ENCODE assay signal across 1 cellular context in the genomic region with DNA sequence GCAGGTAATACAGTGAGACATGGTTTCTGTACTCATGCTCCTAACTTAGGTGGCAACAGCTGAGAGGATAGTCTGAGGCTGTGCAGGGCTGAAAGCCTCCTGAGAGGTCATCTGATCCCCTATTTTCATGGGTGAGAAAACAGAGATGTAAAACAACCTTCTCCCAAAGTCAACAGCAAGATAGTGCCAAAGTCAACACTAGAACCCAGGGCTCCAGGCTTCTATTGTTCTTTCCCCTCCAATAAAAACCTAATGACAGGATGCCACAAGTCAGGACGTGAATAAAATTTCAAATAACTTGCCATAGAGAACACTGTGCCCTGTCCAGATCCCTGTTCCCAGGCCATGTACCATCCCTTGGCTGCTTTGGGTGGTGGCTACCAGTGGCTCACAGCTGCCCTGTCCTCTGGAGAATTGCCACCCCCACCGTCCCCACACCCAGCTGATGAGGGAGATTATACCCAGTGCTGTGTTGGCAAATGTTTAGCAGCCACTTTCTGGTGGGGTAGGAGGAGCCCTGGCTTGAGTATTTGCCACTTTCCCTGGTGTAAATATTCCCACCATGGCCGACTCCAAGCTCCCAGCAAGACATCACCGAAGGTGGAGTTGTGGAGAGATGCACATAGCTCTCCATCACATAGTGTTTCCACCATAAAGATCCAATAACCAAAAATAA.
TF ChIP-seq lines count a peak whose summit lies in the region.

No MANE protein-coding gene starts in this region.

TF ChIP-seq in HEK293, 187 proteins besides CTCF, POLR2A, EP300 and RAD21 (continued from another document):
- TF ChIP-seq ZNF121 (tag by site-specific recombination; IDR thresholded peaks at IDR 0.05) (0 out of 2 replicates have a peak, but pooled peaks have one; percentile 40), ZNF621 (tag by site-specific recombination; IDR thresholded peaks at IDR 0.05) (no peak), TCF7L2 (IDR thresholded peaks at IDR 0.05; ENCODE audit: borderline replicate concordance, low read depth, low read length) (peak; percentile 49; the same call in 1 of the 2 replicates), BCL11A (tag by site-specific recombination; IDR thresholded peaks at IDR 0.05; ENCODE audit: low read depth) (peak; percentile 98), ZNF501 (tag by site-specific recombination; IDR thresholded peaks at IDR 0.05) (peak; percentile 70), ZBTB17 (tag by site-specific recombination; IDR thresholded peaks at IDR 0.05) (no peak), HOXA7 (CRISPR knock-in tag; IDR thresholded peaks at IDR 0.05; ENCODE audit: borderline replicate concordance) (no peak), ZNF311 (tag by site-specific recombination; IDR thresholded peaks at IDR 0.05; ENCODE audit: borderline replicate concordance) (no peak), ZNF175 (tag by site-specific recombination; IDR thresholded peaks at IDR 0.05) (no peak)
- TF ChIP-seq, protein P1, sequence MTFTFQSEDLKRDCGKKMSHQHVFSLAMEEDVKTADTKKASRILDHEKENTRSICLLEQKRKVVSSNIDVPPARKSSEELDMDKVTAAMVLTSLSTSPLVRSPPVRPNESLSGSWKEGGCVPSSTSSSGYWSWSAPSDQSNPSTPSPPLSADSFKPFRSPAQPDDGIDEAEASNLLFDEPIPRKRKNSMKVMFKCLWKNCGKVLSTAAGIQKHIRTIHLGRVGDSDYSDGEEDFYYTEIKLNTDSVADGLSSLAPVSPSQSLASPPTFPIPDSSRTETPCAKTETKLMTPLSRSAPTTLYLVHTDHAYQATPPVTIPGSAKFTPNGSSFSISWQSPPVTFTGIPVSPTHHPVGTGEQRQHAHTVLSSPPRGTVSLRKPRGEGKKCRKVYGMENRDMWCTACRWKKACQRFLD (tag by site-specific recombination; IDR thresholded peaks at IDR 0.05), result no peak
- TF ChIP-seq, protein P2, sequence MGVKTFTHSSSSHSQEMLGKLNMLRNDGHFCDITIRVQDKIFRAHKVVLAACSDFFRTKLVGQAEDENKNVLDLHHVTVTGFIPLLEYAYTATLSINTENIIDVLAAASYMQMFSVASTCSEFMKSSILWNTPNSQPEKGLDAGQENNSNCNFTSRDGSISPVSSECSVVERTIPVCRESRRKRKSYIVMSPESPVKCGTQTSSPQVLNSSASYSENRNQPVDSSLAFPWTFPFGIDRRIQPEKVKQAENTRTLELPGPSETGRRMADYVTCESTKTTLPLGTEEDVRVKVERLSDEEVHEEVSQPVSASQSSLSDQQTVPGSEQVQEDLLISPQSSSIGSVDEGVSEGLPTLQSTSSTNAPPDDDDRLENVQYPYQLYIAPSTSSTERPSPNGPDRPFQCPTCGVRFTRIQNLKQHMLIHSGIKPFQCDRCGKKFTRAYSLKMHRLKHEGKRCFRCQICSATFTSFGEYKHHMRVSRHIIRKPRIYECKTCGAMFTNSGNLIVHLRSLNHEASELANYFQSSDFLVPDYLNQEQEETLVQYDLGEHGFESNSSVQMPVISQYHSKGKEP (tag by site-specific recombination; IDR thresholded peaks at IDR 0.05), result peak; percentile 86
- TF ChIP-seq, protein P3, sequence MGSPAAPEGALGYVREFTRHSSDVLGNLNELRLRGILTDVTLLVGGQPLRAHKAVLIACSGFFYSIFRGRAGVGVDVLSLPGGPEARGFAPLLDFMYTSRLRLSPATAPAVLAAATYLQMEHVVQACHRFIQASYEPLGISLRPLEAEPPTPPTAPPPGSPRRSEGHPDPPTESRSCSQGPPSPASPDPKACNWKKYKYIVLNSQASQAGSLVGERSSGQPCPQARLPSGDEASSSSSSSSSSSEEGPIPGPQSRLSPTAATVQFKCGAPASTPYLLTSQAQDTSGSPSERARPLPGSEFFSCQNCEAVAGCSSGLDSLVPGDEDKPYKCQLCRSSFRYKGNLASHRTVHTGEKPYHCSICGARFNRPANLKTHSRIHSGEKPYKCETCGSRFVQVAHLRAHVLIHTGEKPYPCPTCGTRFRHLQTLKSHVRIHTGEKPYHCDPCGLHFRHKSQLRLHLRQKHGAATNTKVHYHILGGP (tag by site-specific recombination; IDR thresholded peaks at IDR 0.05), result peak; percentile 20; the same call in 1 of the 2 replicates
